In the genomic region with DNA sequence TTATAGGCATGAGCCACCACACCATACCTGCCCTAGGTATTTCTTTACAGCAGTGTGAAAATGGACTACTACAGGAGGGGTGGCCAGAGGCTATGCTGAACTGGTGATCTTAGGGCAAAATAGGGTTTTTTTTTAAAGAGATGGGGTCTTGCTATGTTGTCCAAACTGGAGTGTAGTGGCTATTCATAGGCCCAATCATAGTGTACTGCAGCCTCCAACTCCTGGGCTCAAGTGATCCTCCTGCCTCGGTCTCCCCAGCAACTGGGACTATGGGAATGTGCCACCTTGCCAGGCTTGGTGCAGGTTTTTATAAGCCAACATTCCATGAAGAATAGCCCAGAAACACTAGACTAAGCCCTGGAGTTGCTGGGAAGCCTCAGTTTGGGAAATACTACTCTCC, we compare ENCODE assay signal across 29 cellular contexts.
"Had no signal": no experiment of that assay in that cellular context is flagged by ENCODE, and none has a peak within 500 bp of the region (broad histone marks: within the 10 kb centered on the region; RNA-seq: fewer than 3 reads in every experiment).

No MANE protein-coding gene starts in this region.

- H3K27ac Mint-ChIP-seq: natural killer cell; nephron; neural progenitor cell; progenitor cell of endocrine pancreas; stimulated activated effector memory CD8-positive, alpha-beta T cell treated with anti-CD3 and anti-CD28 coated beads, Interleukin-12 subunit alpha, Interleukin-12 subunit beta, amount 100 ng/mL, for 72 hours; stimulated activated naive B cell treated with anti-CD40 and anti-IgM and Interleukin-4, amounts not matched to agents 10 μg/mL and 1 μg/mL and 100 μg/mL, for 72 hours; stimulated activated naive CD8-positive, alpha-beta T cell treated with anti-CD3 and anti-CD28 coated beads, Interleukin-15, Interleukin-2, amounts not matched to agents 100 ng/mL and 50 ng/mL, for 24 hours had no signal

- H3K27me3 Mint-ChIP-seq: stimulated activated naive B cell treated with anti-CD40 and anti-IgM and Interleukin-4, amounts not matched to agents 10 μg/mL and 1 μg/mL and 100 μg/mL, for 72 hours; stimulated activated naive CD8-positive, alpha-beta T cell treated with anti-CD3 and anti-CD28 coated beads, Interleukin-15, Interleukin-2, amounts not matched to agents 100 ng/mL and 50 ng/mL, for 24 hours had no signal

- H3K79me2 ChIP-seq: parathyroid adenoma had no signal

- H2AFZ ChIP-seq: neural progenitor cell, parathyroid adenoma had no signal

- H3K4me1 ChIP-seq: neural progenitor cell, sigmoid colon, thyroid gland, upper lobe of left lung, vagina had no signal

- H3K4me2 ChIP-seq: neural progenitor cell had no signal

- H3K9ac ChIP-seq: neural progenitor cell, parathyroid adenoma had no signal

- FAIRE-seq: small intestine, urothelium cell line had no signal

- ATAC-seq: natural killer cell; psoas muscle; right cardiac atrium; right lobe of liver; stimulated activated effector memory CD8-positive, alpha-beta T cell treated with anti-CD3 and anti-CD28 coated beads, Interleukin-12 subunit alpha, Interleukin-12 subunit beta, amount 100 ng/mL, for 72 hours; stimulated activated naive B cell treated with anti-CD40 and anti-IgM and Interleukin-4, amounts not matched to agents 10 μg/mL and 1 μg/mL and 100 μg/mL, for 72 hours had no signal

- H3K9me3 Mint-ChIP-seq: natural killer cell; nephron; neural progenitor cell; stimulated activated effector memory CD8-positive, alpha-beta T cell treated with anti-CD3 and anti-CD28 coated beads, Interleukin-12 subunit alpha, Interleukin-12 subunit beta, amount 100 ng/mL, for 72 hours; stimulated activated naive B cell treated with anti-CD40 and anti-IgM and Interleukin-4, amounts not matched to agents 10 μg/mL and 1 μg/mL and 100 μg/mL, for 72 hours; stimulated activated naive CD8-positive, alpha-beta T cell treated with anti-CD3 and anti-CD28 coated beads, Interleukin-15, Interleukin-2, amounts not matched to agents 100 ng/mL and 50 ng/mL, for 24 hours had no signal

- H3K27me3 ChIP-seq: neural progenitor cell, ovary, right lobe of liver, sigmoid colon, stomach, thyroid gland, tibial nerve, upper lobe of left lung, vagina had no signal

- H3K4me3 ChIP-seq: neural progenitor cell, ovary, psoas muscle, right lobe of liver, sigmoid colon, stomach, thoracic aorta, thyroid gland, tibial nerve, upper lobe of left lung, vagina had no signal

- H3K27ac ChIP-seq: neural progenitor cell, ovary, parathyroid adenoma, psoas muscle, right lobe of liver, sigmoid colon, stomach, thoracic aorta, thyroid gland, tibial nerve, upper lobe of left lung, vagina had no signal

- H3K36me3 Mint-ChIP-seq: natural killer cell; neural progenitor cell; stimulated activated effector memory CD8-positive, alpha-beta T cell treated with anti-CD3 and anti-CD28 coated beads, Interleukin-12 subunit alpha, Interleukin-12 subunit beta, amount 100 ng/mL, for 72 hours; stimulated activated naive B cell treated with anti-CD40 and anti-IgM and Interleukin-4, amounts not matched to agents 10 μg/mL and 1 μg/mL and 100 μg/mL, for 72 hours had no signal

- H3K36me3 ChIP-seq: neural progenitor cell, ovary, right lobe of liver, sigmoid colon, stomach, thoracic aorta, thyroid gland, tibial nerve, upper lobe of left lung, vagina had no signal

- DNase-seq: natural killer cell; occipital lobe; ovary; posterior cingulate gyrus; psoas muscle; right cardiac atrium; right lobe of liver; sigmoid colon; small intestine; stimulated activated CD4-positive, alpha-beta T cell treated with anti-CD3 and anti-CD28 coated beads, Interleukin-15, amount 100 ng/mL, for 24 hours; stimulated activated CD4-positive, alpha-beta T cell treated with anti-CD3 and anti-CD28 coated beads, Interleukin-2, amount 100 ng/mL, for 24 hours; stimulated activated CD4-positive, alpha-beta T cell treated with anti-CD3 and anti-CD28 coated beads, Interleukin-2, amount 100 ng/mL, for 48 hours; stimulated activated CD4-positive, alpha-beta T cell treated with anti-CD3 and anti-CD28 coated beads, Interleukin-4, amount 100 ng/mL, for 24 hours; stimulated activated naive B cell treated with anti-CD40 and anti-IgM and Interleukin-4, amounts not matched to agents 10 μg/mL and 1 μg/mL and 100 μg/mL, for 72 hours; stimulated activated naive CD4-positive, alpha-beta T cell treated with Interleukin-2 at 50 U/mL for 16 hours; stomach; thyroid gland; trophoblast cell; upper lobe of left lung had no signal

- H3K9me3 ChIP-seq: ovary, psoas muscle, right lobe of liver, sigmoid colon, stomach, thoracic aorta, thyroid gland, tibial nerve, upper lobe of left lung, vagina had no signal

- H3K4me3 Mint-ChIP-seq: natural killer cell; nephron; neural progenitor cell; stimulated activated effector memory CD8-positive, alpha-beta T cell treated with anti-CD3 and anti-CD28 coated beads, Interleukin-12 subunit alpha, Interleukin-12 subunit beta, amount 100 ng/mL, for 72 hours; stimulated activated naive B cell treated with anti-CD40 and anti-IgM and Interleukin-4, amounts not matched to agents 10 μg/mL and 1 μg/mL and 100 μg/mL, for 72 hours; stimulated activated naive CD8-positive, alpha-beta T cell treated with anti-CD3 and anti-CD28 coated beads, Interleukin-15, Interleukin-2, amounts not matched to agents 100 ng/mL and 50 ng/mL, for 24 hours had no signal
